ENCODE assay signal across 16 cellular contexts in the genomic region with DNA sequence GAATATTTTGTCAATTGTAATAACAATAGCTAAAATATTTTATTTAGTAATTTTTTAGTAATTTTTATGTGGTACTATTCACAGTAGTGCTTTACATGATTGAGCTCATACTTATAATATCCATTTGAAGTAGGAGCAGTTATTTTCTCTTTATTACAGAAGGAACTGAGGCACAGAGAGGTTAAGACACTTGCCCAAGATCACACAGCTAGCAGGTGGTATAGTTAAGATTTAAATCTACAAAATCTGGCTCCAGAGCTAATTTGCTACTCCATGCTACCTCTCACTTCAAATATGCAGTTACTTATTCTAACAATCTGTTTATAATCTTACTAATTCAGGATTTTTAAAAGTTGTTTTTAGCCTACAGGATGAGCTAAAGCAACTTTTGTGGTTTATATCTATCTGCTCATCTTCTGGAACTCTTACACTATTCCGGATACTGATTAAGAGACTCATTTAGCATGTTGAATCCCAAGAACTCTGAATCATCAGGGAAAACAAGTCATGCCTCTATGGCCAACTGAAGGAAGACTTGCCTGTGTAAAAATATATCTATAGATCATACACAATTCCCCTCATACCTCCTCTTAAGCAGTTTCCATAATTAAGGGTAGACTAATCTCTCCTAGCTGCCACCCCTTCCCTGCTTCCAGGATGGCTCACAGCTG.
DNase-seq lines count a peak whose midpoint lies in the region; FAIRE-seq and TF ChIP-seq lines count a peak whose summit lies in the region.
"Had no signal": no experiment of that assay in that cellular context is flagged by ENCODE, and none has a peak within 500 bp of the region (broad histone marks: within the 10 kb centered on the region; RNA-seq: fewer than 3 reads in every experiment).

No MANE protein-coding gene starts in this region.

- H3K27me3 ChIP-seq in H1 (replicated peaks in 1 of 4; ENCODE audit: control insufficient read depth in 3 of 4, extremely low read depth in 1 of 4, insufficient read depth in 3 of 4, low read length in 3 of 4) = no peaks in the 10 kb centered on the region

- H3K36me3 Mint-ChIP-seq in HFFc6 (ENCODE audit: low read depth) = no peaks in the 10 kb centered on the region
- H3K36me3 Mint-ChIP-seq: CD14-positive monocyte had no signal

- no peaks in the 10 kb centered on the region for H3K9me3 Mint-ChIP-seq in HFFc6

- H3K4ac ChIP-seq in H1 (replicated peaks; ENCODE audit: insufficient read length, low read depth, low read length) = no peak overlapping the region

- 100% methylated on average over 1 of the region's 1 CpG; no CpG with 5 or more reads in 1 of the 2 experiments for WGBS in H1 (ENCODE audit: extremely low coverage in 1 of 2, insufficient coverage in 1 of 2, insufficient read length in 1 of 2, insufficient replicate concordance in 2 of 2, low coverage in 1 of 2, low lambda C conversion rate in 2 of 2, missing lambda C conversion rate in 1 of 2), 2 experiments

- H3K4me2 ChIP-seq in H1 (ENCODE audit: insufficient read depth in 1 of 2, low read depth in 2 of 2, low read length in 2 of 2) = no peak overlapping the region

- no peak overlapping the region for H2BK15ac ChIP-seq in H1 (ENCODE audit: low read length)

- peaks cover 17% of the 10 kb centered on the region for H3K4me1 Mint-ChIP-seq in HFFc6 (ENCODE audit: low read depth)
- H3K4me1 Mint-ChIP-seq: CD14-positive monocyte had no signal

- H3K18ac ChIP-seq in H1 (ENCODE audit: extremely low read depth, low read length) = no peak overlapping the region

- no peak for TF ChIP-seq POLR2A in H1 (IDR thresholded peaks at IDR 0.05; ENCODE audit: control extremely low read depth in 1 of 2, low read depth in 2 of 2, low read length in 2 of 2)

- no peak overlapping the region for H3K4me3 Mint-ChIP-seq in HFFc6
- H3K4me3 Mint-ChIP-seq: CD14-positive monocyte had no signal

- H2AFZ ChIP-seq in H1 (ENCODE audit: low read length) = no peak overlapping the region

- no peak overlapping the region for H3K27ac ChIP-seq in H1 (ENCODE audit: low read depth, low read length)
- H3K27ac ChIP-seq: SK-N-MC had no signal

- no peaks in the 10 kb centered on the region for H4K20me1 ChIP-seq in H1 (replicated peaks in 1 of 2; ENCODE audit: control insufficient read depth in 1 of 2, insufficient read depth in 2 of 2, low read length in 2 of 2)

- TF ChIP-seq RAD21 in H1 (IDR thresholded peaks at IDR 0.05 in 1 of 2, conservative IDR thresholded peaks at IDR 0.05 in 1 of 2; ENCODE audit: low read depth in 2 of 2, low read length in 2 of 2) = no peak

- no peak overlapping the region for H2BK5ac ChIP-seq in H1 (ENCODE audit: low read depth, low read length)

- H3K79me1 ChIP-seq in H1 (ENCODE audit: low read depth, low read length) = no peaks in the 10 kb centered on the region

- POLR2A ChIA-PET in H1 (lab: Charles Lee; ENCODE audit: partially characterized antibody) = interaction anchor here (0.6 kb wide), 1 partner anchor 313 kb away, joined by 4 read pairs; no protein-coding TSS in a partner anchor

- FAIRE-seq in H1 (lab: Jason Lieb, UNC) = no peak
- FAIRE-seq: HTR-8/SVneo had no signal

- H2BK120ac ChIP-seq in H1 (replicated peaks; ENCODE audit: low read depth, low read length) = no peak overlapping the region

- no peak overlapping the region for H3K27ac Mint-ChIP-seq in HFFc6

- no peak overlapping the region for H3K23ac ChIP-seq in H1 (ENCODE audit: insufficient read length)

- no peaks in the 10 kb centered on the region for H3K9me3 ChIP-seq in H1 (ENCODE audit: insufficient read depth in 2 of 2, low read depth in 1 of 2, low read length in 1 of 2)

- CTCF ChIA-PET in H1 (lab: Charles Lee; ENCODE audit: partially characterized antibody) = interaction anchor here (1.7 kb wide), 1 partner anchor 37 kb away, joined by 3 read pairs; no protein-coding TSS in a partner anchor

- H2BK12ac ChIP-seq in H1 (ENCODE audit: low read depth, low read length) = no peak overlapping the region

- no peak overlapping the region for H4K91ac ChIP-seq in H1 (replicated peaks; ENCODE audit: insufficient read length, low read length)

- DNase-seq in ELR (ENCODE audit: low read depth) (peak; percentile 66), HFFc6 (peak; percentile 72), H1 (ENCODE audit: low read depth in 1 of 2, low spot score in 2 of 2) (no peak), stromal cell of bone marrow (ENCODE audit: low read depth) (peak; percentile 1), cortex of kidney (lab: John Stamatoyannopoulos, UW) (no peak), UCSD-AML1 (lab: John Stamatoyannopoulos, UW; ENCODE audit: unreplicated experiment) (no peak), NCI-H526 treated with DMSO at 0.1 percent for 48 hours (lab: John Stamatoyannopoulos, UW) (no peak)
- DNase-seq: GDM1, KBM-7, NCI-H1092 treated with DMSO at 0.1 percent for 48 hours, NCI-H1694 treated with DMSO at 0.1 percent for 48 hours, NCI-H446, PC-3 had no signal

- H4K8ac ChIP-seq in H1 (ENCODE audit: extremely low read depth, insufficient read depth, low read length) = no peak overlapping the region

- H3K79me2 ChIP-seq in H1 (ENCODE audit: control insufficient read depth in 1 of 2, insufficient read depth in 2 of 2, low read length in 2 of 2) = no peaks in the 10 kb centered on the region

- H3K4me1 ChIP-seq in H1 (replicated peaks in 1 of 4; ENCODE audit: control insufficient read depth in 3 of 4, insufficient read depth in 4 of 4, low read length in 3 of 4) = peaks cover 0 to 8% (median 6%) of the 10 kb centered on the region in 4 experiments; a peak in 5 of 7 replicates

- peaks cover 6% of the 10 kb centered on the region for H3K27me3 Mint-ChIP-seq in HFFc6 (ENCODE audit: insufficient read depth)

- TF ChIP-seq EP300 in H1 (IDR thresholded peaks at IDR 0.05; ENCODE audit: borderline replicate concordance in 1 of 2, low read depth in 2 of 2, low read length in 2 of 2) = no peak

- H3K56ac ChIP-seq in H1 (replicated peaks; ENCODE audit: insufficient read length, low read depth, low read length) = no peak overlapping the region

- H2BK20ac ChIP-seq in H1 (ENCODE audit: low read length) = no peak overlapping the region

- no peaks in the 10 kb centered on the region for H3K23me2 ChIP-seq in H1 (ENCODE audit: low read depth, low read length)

- no peak overlapping the region for H3K4me3 ChIP-seq in H1 (ENCODE audit: extremely low read depth in 1 of 4, insufficient read depth in 2 of 4, low read depth in 3 of 4, low read length in 4 of 4)
- H3K4me3 ChIP-seq: SK-N-MC had no signal

- no peak overlapping the region for H2AK5ac ChIP-seq in H1 (ENCODE audit: low read depth, low read length)

- H3K9ac ChIP-seq in H1 (replicated peaks in 1 of 4; ENCODE audit: extremely low read depth in 1 of 4, low read depth in 3 of 4, low read length in 3 of 4) = no peak overlapping the region

- no peak overlapping the region for H4K5ac ChIP-seq in H1 (ENCODE audit: insufficient read length, low read depth, low read length)

- no peaks in the 10 kb centered on the region for H3K36me3 ChIP-seq in H1 (ENCODE audit: control insufficient read depth in 2 of 4, insufficient read depth in 4 of 4, low read length in 3 of 4)

- no peak overlapping the region for H3K14ac ChIP-seq in H1 (ENCODE audit: insufficient read length)

- TF ChIP-seq CTCF in HFFc6 (IDR thresholded peaks at IDR 0.05) = no peak
- no peak for TF ChIP-seq CTCF in H1 (IDR thresholded peaks at IDR 0.05; ENCODE audit: control extremely low read depth in 1 of 3, insufficient read depth in 1 of 3, low read depth in 1 of 3, low read length in 3 of 3)

TF ChIP-seq in H1, 55 proteins besides CTCF, POLR2A, EP300 and RAD21:
- TF ChIP-seq HDAC2 (IDR thresholded peaks at IDR 0.05; ENCODE audit: borderline replicate concordance in 1 of 2, low read depth in 2 of 2, low read length in 2 of 2) (peak in 1 of 2 experiments; percentile 73; a peak in 1 of 4 replicates), BACH1 (IDR thresholded peaks at IDR 0.05; ENCODE audit: low read length) (no peak), KDM1A (IDR thresholded peaks at IDR 0.05; ENCODE audit: borderline replicate concordance, low read length) (peak; percentile 82), ASH2L (IDR thresholded peaks at IDR 0.05; ENCODE audit: low read length) (no peak), POU5F1 (IDR thresholded peaks at IDR 0.05; ENCODE audit: low read depth, low read length) (no peak)

Comparison
In these comparisons a context has a peak if more than half of its experiments do, and no peak if none do; other contexts are left out.
1. DNase-seq: peak in ELR (single experiment), HFFc6 (single experiment) and stromal cell of bone marrow (single experiment); none in H1 (0 of 2), cortex of kidney (single experiment), UCSD-AML1 (single experiment) and NCI-H526 treated with DMSO at 0.1 percent for 48 hours (single experiment).